29 cellular contexts compared by ENCODE assay signal in genomic region chr20:50901301-50901700, GRCh38.
"Had no signal": no experiment of that assay in that cellular context is flagged by ENCODE, and none has a peak within 500 bp of the region (broad histone marks: within the 10 kb centered on the region; RNA-seq: fewer than 3 reads in every experiment).

No MANE protein-coding gene starts in this region.

- ATAC-seq: gastroesophageal sphincter, left colon, pancreas, psoas muscle had no signal

- H3K4me1 ChIP-seq: colonic mucosa had no signal

- H3K9me3 Mint-ChIP-seq: activated naive CD4-positive, alpha-beta T cell treated with anti-CD3 and anti-CD28 coated beads, Interleukin-2, amount 50 U/mL, for 24 hours; activated T-helper 2 cell treated with anti-CD3 and anti-CD28 coated beads, Interferon-gamma antibody, Interleukin-2, Interleukin-4, amounts not matched to agents 10 μg/mL and 5 μg/mL and 100 μg/mL, durations not matched to agents 14 hours and 24 hours and 36 hours; brain; mesothelial cell of epicardium; naive B cell had no signal

- H3K9me3 ChIP-seq: adrenal gland, colonic mucosa, gastroesophageal sphincter, pancreas, psoas muscle, thoracic aorta had no signal

- H3K27me3 ChIP-seq: adrenal gland, cardiac muscle cell, colonic mucosa, gastroesophageal sphincter, pancreas had no signal

- DNase-seq: activated CD4-positive, alpha-beta T cell treated with anti-CD3 and anti-CD28 coated beads for 4 hours; activated CD4-positive, alpha-beta T cell treated with anti-CD3 and anti-CD28 coated beads, Interleukin-2, amount 50 U/mL, for 4 hours; activated CD8-positive, alpha-beta memory T cell treated with anti-CD3 and anti-CD28 coated beads, Interleukin-2, amount 50 U/mL, for 4 hours; activated T-cell treated with anti-CD3 and anti-CD28 coated beads, Interleukin-2, amount 50 U/mL, for 1 hour; adrenal gland; aorta; cerebellar nuclear complex; colonic mucosa; effector CD8-positive, alpha-beta T cell; head of caudate nucleus; hippocampal formation; kidney; left colon; mammary epithelial cell; naive B cell; pancreas; psoas muscle; stimulated activated naive CD4-positive, alpha-beta T cell; T-helper 9 cell; trophoblast cell had no signal

- H3K27ac ChIP-seq: adrenal gland, cardiac muscle cell, colonic mucosa, gastroesophageal sphincter, pancreas, psoas muscle, thoracic aorta, VCaP had no signal

- H3K27ac Mint-ChIP-seq: activated naive CD4-positive, alpha-beta T cell treated with anti-CD3 and anti-CD28 coated beads, Interleukin-2, amount 50 U/mL, for 24 hours; activated T-helper 2 cell treated with anti-CD3 and anti-CD28 coated beads, Interferon-gamma antibody, Interleukin-2, Interleukin-4, amounts not matched to agents 10 μg/mL and 5 μg/mL and 100 μg/mL, durations not matched to agents 14 hours and 24 hours and 36 hours; mesothelial cell of epicardium had no signal

- H3K4me3 Mint-ChIP-seq: activated naive CD4-positive, alpha-beta T cell treated with anti-CD3 and anti-CD28 coated beads, Interleukin-2, amount 50 U/mL, for 24 hours; brain; mesothelial cell of epicardium; naive B cell had no signal

- H3K4me2 ChIP-seq: smooth muscle cell had no signal

- H3K36me3 ChIP-seq: colonic mucosa had no signal

- H3K27me3 Mint-ChIP-seq: activated naive CD4-positive, alpha-beta T cell treated with anti-CD3 and anti-CD28 coated beads, Interleukin-2, amount 50 U/mL, for 24 hours; brain; naive B cell had no signal

- H3K4me3 ChIP-seq: adrenal gland, cardiac muscle cell, colonic mucosa, gastroesophageal sphincter, pancreas, psoas muscle, smooth muscle cell, thoracic aorta had no signal
